1 cellular context compared by ENCODE assay signal in genomic region chr15:79311901-79312553, GRCh38.
TF ChIP-seq lines count a peak whose summit lies in the region.

No MANE protein-coding gene starts in this region.

TF ChIP-seq in A549, 52 proteins besides CTCF, POLR2A, EP300 and RAD21 (continued from another document):
- TF ChIP-seq NR3C1 (IDR thresholded peaks at IDR 0.05) (no peak), GATA3 (IDR thresholded peaks at IDR 0.05; ENCODE audit: borderline replicate concordance) (no peak), NPAS2 (CRISPR knock-in tag; IDR thresholded peaks at IDR 0.05; ENCODE audit: borderline replicate concordance) (no peak), RARB (CRISPR knock-in tag; IDR thresholded peaks at IDR 0.05) (no peak), NFE2L2 (conservative IDR thresholded peaks at IDR 0.05; ENCODE audit: low read length) (no peak), SMC3 (IDR thresholded peaks at IDR 0.05) (no peak), HOXA7 (CRISPR knock-in tag; IDR thresholded peaks at IDR 0.05) (no peak), CBX2 (IDR thresholded peaks at IDR 0.05; ENCODE audit: borderline replicate concordance, low read depth) (no peak)
- TF ChIP-seq, protein P1, sequence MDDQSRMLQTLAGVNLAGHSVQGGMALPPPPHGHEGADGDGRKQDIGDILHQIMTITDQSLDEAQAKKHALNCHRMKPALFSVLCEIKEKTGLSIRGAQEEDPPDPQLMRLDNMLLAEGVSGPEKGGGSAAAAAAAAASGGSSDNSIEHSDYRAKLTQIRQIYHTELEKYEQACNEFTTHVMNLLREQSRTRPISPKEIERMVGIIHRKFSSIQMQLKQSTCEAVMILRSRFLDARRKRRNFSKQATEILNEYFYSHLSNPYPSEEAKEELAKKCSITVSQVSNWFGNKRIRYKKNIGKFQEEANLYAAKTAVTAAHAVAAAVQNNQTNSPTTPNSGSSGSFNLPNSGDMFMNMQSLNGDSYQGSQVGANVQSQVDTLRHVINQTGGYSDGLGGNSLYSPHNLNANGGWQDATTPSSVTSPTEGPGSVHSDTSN (IDR thresholded peaks at IDR 0.05): no peak
- TF ChIP-seq, protein P2, sequence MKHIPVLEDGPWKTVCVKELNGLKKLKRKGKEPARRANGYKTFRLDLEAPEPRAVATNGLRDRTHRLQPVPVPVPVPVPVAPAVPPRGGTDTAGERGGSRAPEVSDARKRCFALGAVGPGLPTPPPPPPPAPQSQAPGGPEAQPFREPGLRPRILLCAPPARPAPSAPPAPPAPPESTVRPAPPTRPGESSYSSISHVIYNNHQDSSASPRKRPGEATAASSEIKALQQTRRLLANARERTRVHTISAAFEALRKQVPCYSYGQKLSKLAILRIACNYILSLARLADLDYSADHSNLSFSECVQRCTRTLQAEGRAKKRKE (CRISPR knock-in tag; IDR thresholded peaks at IDR 0.05; ENCODE audit: low read depth): no peak
- TF ChIP-seq, protein P3, sequence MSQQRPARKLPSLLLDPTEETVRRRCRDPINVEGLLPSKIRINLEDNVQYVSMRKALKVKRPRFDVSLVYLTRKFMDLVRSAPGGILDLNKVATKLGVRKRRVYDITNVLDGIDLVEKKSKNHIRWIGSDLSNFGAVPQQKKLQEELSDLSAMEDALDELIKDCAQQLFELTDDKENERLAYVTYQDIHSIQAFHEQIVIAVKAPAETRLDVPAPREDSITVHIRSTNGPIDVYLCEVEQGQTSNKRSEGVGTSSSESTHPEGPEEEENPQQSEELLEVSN (IDR thresholded peaks at IDR 0.05; ENCODE audit: borderline replicate concordance, low read depth): no peak
